ENCODE assay signal across 10 cellular contexts in the genomic region with DNA sequence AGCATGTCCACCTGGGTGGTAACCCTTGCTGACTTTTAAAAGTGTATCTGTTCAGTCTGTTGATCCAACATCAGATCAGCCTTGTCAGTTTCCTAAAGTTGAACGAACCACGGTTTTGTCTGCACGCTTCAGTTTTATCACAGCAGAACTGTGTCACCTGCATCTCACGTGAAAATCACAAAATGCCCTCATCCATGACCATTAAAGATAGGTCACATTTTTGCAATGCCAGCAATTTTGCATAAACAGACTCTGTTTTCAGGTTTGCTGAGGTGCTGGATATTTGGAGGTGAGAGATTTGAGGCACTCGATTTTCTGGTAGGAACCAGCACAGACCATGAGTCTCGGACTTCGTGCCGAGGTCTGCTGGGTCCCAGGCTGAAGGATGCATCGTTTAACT. TPM values are rescaled to one million over a fixed set of nuclear protein-coding genes. Genes with fewer than 3 reads are reported as not detected.
DNase-seq lines count a peak whose midpoint lies in the region; ATAC-seq, FAIRE-seq and TF ChIP-seq lines count a peak whose summit lies in the region.
"Had no signal": no experiment of that assay in that cellular context is flagged by ENCODE, and none has a peak within 500 bp of the region (broad histone marks: within the 10 kb centered on the region; RNA-seq: fewer than 3 reads in every experiment).

No MANE protein-coding gene starts in this region.

- H3K9ac ChIP-seq in SU-DHL-6 (ENCODE audit: low read length), result peak overlapping the region; percentile 54; the same call in 1 of the 2 replicates
- H3K9ac ChIP-seq in skeletal muscle satellite cell (ENCODE audit: low read depth, low read length), result peak overlapping the region; percentile 96

- POLR2A ChIA-PET in Caco-2 (lab: Charles Lee), result no interaction called here

- H3K4me3 Mint-ChIP-seq in Caco-2 (ENCODE audit: unreplicated experiment), result peak overlapping the region; percentile 55

- H3K9me3 ChIP-seq in Caco-2 (no peaks in the 10 kb centered on the region), SU-DHL-6 (ENCODE audit: insufficient read depth, low read length) (no peaks in the 10 kb centered on the region), esophagus squamous epithelium (no peaks in the 10 kb centered on the region), skeletal muscle satellite cell (replicated peaks; ENCODE audit: low read length) (no peaks in the 10 kb centered on the region)

- H3K4me1 Mint-ChIP-seq in Caco-2 (ENCODE audit: low read depth, unreplicated experiment), result peaks cover 33% of the 10 kb centered on the region

- peaks cover 5% of the 10 kb centered on the region for H3K36me3 ChIP-seq in Caco-2 (ENCODE audit: control insufficient read depth, insufficient read depth, low read length)
- no peaks in the 10 kb centered on the region for H3K36me3 ChIP-seq in SU-DHL-6 (ENCODE audit: low read length)
- peaks cover 0 to 47% (median 1%) of the 10 kb centered on the region in 3 donors for H3K36me3 ChIP-seq in esophagus squamous epithelium
- peaks cover 41% of the 10 kb centered on the region for H3K36me3 ChIP-seq in skeletal muscle satellite cell (ENCODE audit: insufficient read depth, low read length)

- CTCF ChIA-PET in Caco-2 (lab: Charles Lee), result no interaction called here

- peaks cover 12% of the 10 kb centered on the region; the same call in 1 of the 2 replicates for H3K79me2 ChIP-seq in SU-DHL-6 (ENCODE audit: insufficient read depth, low read length)

- H3K4me3 ChIP-seq in Caco-2 (ENCODE audit: low read depth, low read length) (no peak overlapping the region), SU-DHL-6 (ENCODE audit: insufficient read depth, low read length, poor library complexity, severe bottlenecking) (no peak overlapping the region), esophagus squamous epithelium (peak overlapping the region; percentile 56 to 91 (median 75)), skeletal muscle satellite cell (ENCODE audit: low read length) (peak overlapping the region; percentile 76)

- FAIRE-seq in GM12892 (lab: Jason Lieb, UNC), result no peak

- H3K27ac ChIP-seq in SU-DHL-6 (ENCODE audit: low read depth, low read length) (peak overlapping the region; percentile 76), esophagus squamous epithelium (peak overlapping the region; percentile 88 to 95 (median 92))

- 86 to 91% methylated on average over 9 of the region's 9 CpGs for WGBS in esophagus squamous epithelium, 2 donors

- H3K27me3 ChIP-seq in Caco-2 (replicated peaks; ENCODE audit: control insufficient read depth, insufficient read depth, low read length) (no peaks in the 10 kb centered on the region; the same call in 1 of the 2 replicates), SU-DHL-6 (ENCODE audit: low read length) (no peaks in the 10 kb centered on the region), esophagus squamous epithelium (peaks cover 0 to 36% (median 0%) of the 10 kb centered on the region in 4 donors), skeletal muscle satellite cell (ENCODE audit: control insufficient read depth, insufficient read depth, low read length) (peaks cover 3% of the 10 kb centered on the region)

- no peak for DNase-seq in Caco-2
- no peak for DNase-seq in esophagus squamous epithelium (lab: John Stamatoyannopoulos, UW)
- DNase-seq in GM12892 (ENCODE audit: insufficient read length), result no peak
- no peak for DNase-seq in SK-N-DZ (ENCODE audit: low spot score)
- no peak for DNase-seq in RKO (ENCODE audit: low spot score)
- DNase-seq: GDM1; stimulated activated naive CD4-positive, alpha-beta T cell had no signal

- H3K4me1 ChIP-seq in Caco-2 (peaks cover 65% of the 10 kb centered on the region), esophagus squamous epithelium (peaks cover 36 to 86% (median 63%) of the 10 kb centered on the region in 3 donors), skeletal muscle satellite cell (ENCODE audit: control insufficient read depth, insufficient read depth, low read length) (peaks cover 72% of the 10 kb centered on the region)

- peaks cover 57% of the 10 kb centered on the region for H3K36me3 Mint-ChIP-seq in Caco-2 (ENCODE audit: insufficient read depth, unreplicated experiment)

- no peaks in the 10 kb centered on the region for H4K20me1 ChIP-seq in SU-DHL-6 (ENCODE audit: low read depth, low read length)

- TSS peak; percentile 48 for BruUV-seq in Caco-2 (replicated peaks; lab: Mats Ljungman, UMichigan)

- peak overlapping the region; percentile 53 for H3K4me2 ChIP-seq in SU-DHL-6 (ENCODE audit: low read depth, low read length, poor library complexity, severe bottlenecking)
- H3K4me2 ChIP-seq in skeletal muscle satellite cell (ENCODE audit: low read length), result peak overlapping the region; percentile 89

- TF ChIP-seq CTCF in Caco-2 (IDR thresholded peaks at IDR 0.05; ENCODE audit: insufficient read depth in 1 of 2, low read depth in 1 of 2, low read length in 1 of 2, severe bottlenecking in 1 of 2, unreplicated experiment in 1 of 2) (no peak), SU-DHL-6 (IDR thresholded peaks at IDR 0.05; ENCODE audit: insufficient read depth, low read length, poor library complexity, severe bottlenecking) (no peak), esophagus squamous epithelium (IDR thresholded peaks at IDR 0.05) (no peak)

- TF ChIP-seq POLR2A in esophagus squamous epithelium (IDR thresholded peaks at IDR 0.05) (no peak), GM12892 (IDR thresholded peaks at IDR 0.05; ENCODE audit: low read depth, low read length) (no peak)

- H3F3A ChIP-seq in SU-DHL-6 (ENCODE audit: insufficient read depth), result peaks cover 11% of the 10 kb centered on the region

- no peaks in the 10 kb centered on the region for H3K9me2 ChIP-seq in SU-DHL-6 (replicated peaks; ENCODE audit: insufficient read depth, low read length)

- no peak for ATAC-seq in GM19397 (IDR thresholded peaks at IDR 0.05; ENCODE audit: unreplicated experiment)

- peak overlapping the region; percentile 99 for H3K27ac Mint-ChIP-seq in Caco-2 (ENCODE audit: unreplicated experiment)

- H3K9me3 Mint-ChIP-seq in Caco-2 (ENCODE audit: unreplicated experiment), result no peaks in the 10 kb centered on the region

- intact Hi-C loops in Caco-2 (cut with micrococcal nuclease; ENCODE audit: unreplicated experiment) (no loop called here), esophagus squamous epithelium (cut with DNase I) (no loop called here)

- H3K27me3 Mint-ChIP-seq in Caco-2 (ENCODE audit: insufficient read depth, unreplicated experiment), result no peaks in the 10 kb centered on the region

- H2AFZ ChIP-seq in SU-DHL-6 (ENCODE audit: low read depth, low read length, severe bottlenecking), result no peak overlapping the region

RNA-seq across cellular contexts. Expression of a gene that starts 3.0 kb away (rescaled TPM):
- total RNA-seq in Caco-2 (2022) (33.8 and 40.9 TPM in 2 replicates), esophagus squamous epithelium (100 to 1,000 TPM in 1 of 4 donors, 10 to 100 TPM in 3; 80.3 to 137 (median 87.7) TPM)
- 108 and 144 TPM in 2 replicates for total RNA-seq in skeletal muscle satellite cell (2012; rRNA removed)
- 0.36 TPM for polyA plus RNA-seq in GM12892 (2012; ENCODE audit: missing spikeins)
- 6.8 and 13.6 TPM in 2 replicates for polyA plus RNA-seq in SK-N-DZ (2014; cell fraction: cytosol; rRNA removed)
- polyA plus RNA-seq in SK-N-DZ (2014; cell fraction: nucleus; rRNA removed), result 4.5 and 6.9 TPM in 2 replicates

Comparison
In these comparisons a context has a peak if more than half of its experiments do, and no peak if none do; other contexts are left out.
1. H3K4me3 ChIP-seq: peak in esophagus squamous epithelium (4 of 4) and skeletal muscle satellite cell (single experiment); none in Caco-2 (single experiment) and SU-DHL-6 (single experiment).